9 cellular contexts compared by ENCODE assay signal in the genomic region with DNA sequence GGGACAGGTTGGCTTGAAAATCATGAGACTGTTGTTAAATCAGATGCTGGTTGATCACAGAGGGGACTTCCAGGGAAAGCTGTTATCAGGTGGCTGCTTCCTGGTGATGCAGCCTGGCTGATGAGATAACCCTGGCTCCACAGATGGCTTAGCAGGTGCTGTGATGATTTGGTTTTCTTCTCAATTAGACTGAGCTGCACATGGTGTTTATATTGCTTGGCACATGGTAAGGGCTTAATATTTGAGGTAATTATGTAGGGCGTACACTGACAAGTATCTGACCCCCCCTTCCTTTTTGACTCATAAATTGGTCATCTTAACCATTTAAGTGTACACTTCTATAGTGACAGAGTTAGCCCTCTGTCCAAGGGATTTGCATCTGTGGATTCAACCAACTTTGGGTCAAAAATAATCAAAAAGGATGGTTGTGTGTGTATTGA. TPM values are rescaled to one million over a fixed set of nuclear protein-coding genes. Genes with fewer than 3 reads are reported as not detected.
DNase-seq lines count a peak whose midpoint lies in the region; ATAC-seq, FAIRE-seq and TF ChIP-seq lines count a peak whose summit lies in the region.
"Had no signal": no experiment of that assay in that cellular context is flagged by ENCODE, and none has a peak within 500 bp of the region (broad histone marks: within the 10 kb centered on the region; RNA-seq: fewer than 3 reads in every experiment).

No MANE protein-coding gene starts in this region.

- POLR2A ChIA-PET in activated CD4-positive, alpha-beta memory T cell treated with anti-CD3 and anti-CD28 coated beads for 36 hours (lab: Charles Lee) = no interaction called here
- POLR2A ChIA-PET in activated CD4-positive, alpha-beta memory T cell treated with anti-CD3 and anti-CD28 coated beads, Interleukin-2, amount 10 ng/mL, durations not matched to agents 7 days and 5 days (lab: Charles Lee) = interaction anchor here (1.0 to 2.0 kb wide), 3 partner anchors 8 to 23 kb away, joined by 3 to 7 read pairs (median 3); no protein-coding TSS in a partner anchor

- H3K36me3 ChIP-seq in bronchial epithelial cell (ENCODE audit: control insufficient read depth, insufficient read depth, low read length) = peaks cover 31% of the 10 kb centered on the region

- intact Hi-C loops in activated CD4-positive, alpha-beta memory T cell treated with anti-CD3 and anti-CD28 coated beads for 36 hours (cut with micrococcal nuclease) = no loop called here

- ATAC-seq in GM21786 (IDR thresholded peaks at IDR 0.05; ENCODE audit: unreplicated experiment) (no peak), GM19035 (IDR thresholded peaks at IDR 0.05; ENCODE audit: unreplicated experiment) (no peak), HG03521 (IDR thresholded peaks at IDR 0.05; ENCODE audit: unreplicated experiment) (no peak)

- no peaks in the 10 kb centered on the region for H3K27me3 Mint-ChIP-seq in activated CD4-positive, alpha-beta memory T cell treated with anti-CD3 and anti-CD28 coated beads for 36 hours
- H3K27me3 Mint-ChIP-seq in activated CD4-positive, alpha-beta memory T cell treated with anti-CD3 and anti-CD28 coated beads, Interleukin-2, amount 10 ng/mL, durations not matched to agents 7 days and 5 days = no peaks in the 10 kb centered on the region
- H3K27me3 Mint-ChIP-seq in neural crest cell (ENCODE audit: low read depth) = peaks cover 3% of the 10 kb centered on the region

- H3K4me1 Mint-ChIP-seq in activated CD4-positive, alpha-beta memory T cell treated with anti-CD3 and anti-CD28 coated beads for 36 hours (ENCODE audit: low read depth) = peaks cover 49% of the 10 kb centered on the region
- peaks cover 49% of the 10 kb centered on the region for H3K4me1 Mint-ChIP-seq in activated CD4-positive, alpha-beta memory T cell treated with anti-CD3 and anti-CD28 coated beads, Interleukin-2, amount 10 ng/mL, durations not matched to agents 7 days and 5 days
- peaks cover 37% of the 10 kb centered on the region for H3K4me1 Mint-ChIP-seq in neural crest cell

- peak overlapping the region; percentile 33 for H3K27ac Mint-ChIP-seq in activated CD4-positive, alpha-beta memory T cell treated with anti-CD3 and anti-CD28 coated beads for 36 hours
- H3K27ac Mint-ChIP-seq in activated CD4-positive, alpha-beta memory T cell treated with anti-CD3 and anti-CD28 coated beads, Interleukin-2, amount 10 ng/mL, durations not matched to agents 7 days and 5 days = no peak overlapping the region
- H3K27ac Mint-ChIP-seq in neural crest cell (ENCODE audit: unreplicated experiment) = no peak overlapping the region

- CTCF ChIA-PET in activated CD4-positive, alpha-beta memory T cell treated with anti-CD3 and anti-CD28 coated beads for 36 hours (lab: Charles Lee) = interaction anchor here (0.6 to 0.8 kb wide), 2 partner anchors 120 to 126 kb away, joined by 3 read pairs; partner anchors contain the start of gene GDPD5
- CTCF ChIA-PET in activated CD4-positive, alpha-beta memory T cell treated with anti-CD3 and anti-CD28 coated beads, Interleukin-2, amount 10 ng/mL, durations not matched to agents 7 days and 5 days (lab: Charles Lee) = interaction anchor here (1.2 kb wide), 1 partner anchor 20 kb away, joined by 3 read pairs; no protein-coding TSS in a partner anchor

- no peaks in the 10 kb centered on the region for H3K27me3 ChIP-seq in bronchial epithelial cell (ENCODE audit: control insufficient read depth, insufficient read depth, low read length)

- H3K36me3 Mint-ChIP-seq in activated CD4-positive, alpha-beta memory T cell treated with anti-CD3 and anti-CD28 coated beads for 36 hours = peaks cover 66% of the 10 kb centered on the region
- H3K36me3 Mint-ChIP-seq in activated CD4-positive, alpha-beta memory T cell treated with anti-CD3 and anti-CD28 coated beads, Interleukin-2, amount 10 ng/mL, durations not matched to agents 7 days and 5 days (ENCODE audit: low read depth) = peaks cover 66% of the 10 kb centered on the region
- peaks cover 46% of the 10 kb centered on the region for H3K36me3 Mint-ChIP-seq in neural crest cell (ENCODE audit: low read depth)

- no peak overlapping the region for H3K4me3 ChIP-seq in bronchial epithelial cell (ENCODE audit: low read depth, low read length)

- no peak for DNase-seq in activated CD4-positive, alpha-beta memory T cell treated with anti-CD3 and anti-CD28 coated beads for 36 hours
- no peak for DNase-seq in activated CD4-positive, alpha-beta memory T cell treated with anti-CD3 and anti-CD28 coated beads, Interleukin-2, amount 10 ng/mL, durations not matched to agents 7 days and 5 days
- DNase-seq in NCI-H524 (lab: John Stamatoyannopoulos, UW) (peak; percentile 85 to 95), bronchial epithelial cell (ENCODE audit: low read depth) (peak; percentile 58), neural crest cell (ENCODE audit: low read depth, low spot score) (no peak)
- DNase-seq: NCI-H187 had no signal

- FAIRE-seq in bronchial epithelial cell (lab: Jason Lieb, UNC) = no peak

- H3K4me3 Mint-ChIP-seq in activated CD4-positive, alpha-beta memory T cell treated with anti-CD3 and anti-CD28 coated beads for 36 hours = no peak overlapping the region
- H3K4me3 Mint-ChIP-seq in activated CD4-positive, alpha-beta memory T cell treated with anti-CD3 and anti-CD28 coated beads, Interleukin-2, amount 10 ng/mL, durations not matched to agents 7 days and 5 days = no peak overlapping the region
- H3K4me3 Mint-ChIP-seq in neural crest cell = peak overlapping the region; percentile 59

- no peaks in the 10 kb centered on the region for H3K9me3 Mint-ChIP-seq in activated CD4-positive, alpha-beta memory T cell treated with anti-CD3 and anti-CD28 coated beads for 36 hours
- no peaks in the 10 kb centered on the region for H3K9me3 Mint-ChIP-seq in activated CD4-positive, alpha-beta memory T cell treated with anti-CD3 and anti-CD28 coated beads, Interleukin-2, amount 10 ng/mL, durations not matched to agents 7 days and 5 days
- H3K9me3 Mint-ChIP-seq in neural crest cell = peaks cover 3% of the 10 kb centered on the region

- TF ChIP-seq CTCF in bronchial epithelial cell (IDR thresholded peaks at IDR 0.05; ENCODE audit: insufficient read depth, low read length, severe bottlenecking) = no peak
- TF ChIP-seq CTCF in neural crest cell (conservative IDR thresholded peaks at IDR 0.05) = no peak

RNA-seq across cellular contexts. Expression of gene RPS3, which starts 7.0 kb away (rescaled TPM):
- 1,000 to 10,000 TPM; 4,423 to 4,525 TPM for total RNA-seq in activated CD4-positive, alpha-beta memory T cell treated with anti-CD3 and anti-CD28 coated beads for 36 hours
- 1,000 to 10,000 TPM; 2,828 to 2,853 TPM for total RNA-seq in activated CD4-positive, alpha-beta memory T cell treated with anti-CD3 and anti-CD28 coated beads, Interleukin-2, amount 10 ng/mL, durations not matched to agents 7 days and 5 days
- total RNA-seq in bronchial epithelial cell (5,315 and 7,110 TPM in 2 replicates), neural crest cell (3,598 and 3,664 TPM in 2 replicates)

RNA-seq across cellular contexts. Expression of gene KLHL35, which starts 26.6 kb away (rescaled TPM):
- total RNA-seq in activated CD4-positive, alpha-beta memory T cell treated with anti-CD3 and anti-CD28 coated beads for 36 hours = under 1 TPM; 0.12 to 0.51 TPM
- total RNA-seq in activated CD4-positive, alpha-beta memory T cell treated with anti-CD3 and anti-CD28 coated beads, Interleukin-2, amount 10 ng/mL, durations not matched to agents 7 days and 5 days = 1 to 10 TPM in 1 of 2 experiments, under 1 TPM in 1; 0.60 to 1.0 TPM
- total RNA-seq in bronchial epithelial cell = 0.79 and 1.0 TPM in 2 replicates
- total RNA-seq in neural crest cell = 9.4 and 11.6 TPM in 2 replicates

RNA-seq across cellular contexts. Expression of gene ARRB1, which starts 54.9 kb away (rescaled TPM):
- 10 to 100 TPM; 16.3 to 18.8 TPM for total RNA-seq in activated CD4-positive, alpha-beta memory T cell treated with anti-CD3 and anti-CD28 coated beads for 36 hours
- total RNA-seq in activated CD4-positive, alpha-beta memory T cell treated with anti-CD3 and anti-CD28 coated beads, Interleukin-2, amount 10 ng/mL, durations not matched to agents 7 days and 5 days = 10 to 100 TPM; 13.4 to 19.0 TPM
- total RNA-seq in bronchial epithelial cell (0.26 and 0.64 TPM in 2 replicates), neural crest cell (53.8 and 56.5 TPM in 2 replicates)

Comparison
In these comparisons a context has a peak if more than half of its experiments do, and no peak if none do; other contexts are left out.
1. DNase-seq: peak in NCI-H524 (2 of 2) and bronchial epithelial cell (single experiment); none in activated CD4-positive, alpha-beta memory T cell treated with anti-CD3 and anti-CD28 coated beads for 36 hours (single experiment), activated CD4-positive, alpha-beta memory T cell treated with anti-CD3 and anti-CD28 coated beads, Interleukin-2, amount 10 ng/mL, durations not matched to agents 7 days and 5 days (single experiment) and neural crest cell (single experiment).